Comparison of ENCODE assay signal across 31 cellular contexts in the genomic region with DNA sequence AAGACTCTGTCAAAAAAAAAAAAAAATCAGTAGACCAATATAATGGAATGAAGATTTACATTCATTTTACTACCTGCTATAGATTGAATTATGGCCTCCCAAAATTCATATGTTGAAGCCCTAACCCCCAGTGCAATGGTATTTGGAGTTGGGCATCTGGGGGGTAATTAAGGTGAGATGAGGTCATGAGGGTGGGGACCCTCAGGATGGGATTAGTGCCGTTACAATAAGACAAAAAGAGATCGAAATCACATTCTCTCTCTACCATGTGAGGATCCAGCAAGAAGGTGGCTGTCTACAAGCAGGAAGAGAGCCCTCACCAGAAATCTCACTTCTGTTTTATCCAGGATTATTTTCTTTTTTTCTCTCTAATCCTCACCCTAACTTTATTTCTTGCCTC.
DNase-seq lines count a peak whose midpoint lies in the region; ATAC-seq, FAIRE-seq and TF ChIP-seq lines count a peak whose summit lies in the region.
"Had no signal": no experiment of that assay in that cellular context is flagged by ENCODE, and none has a peak within 500 bp of the region (broad histone marks: within the 10 kb centered on the region; RNA-seq: fewer than 3 reads in every experiment).

No MANE protein-coding gene starts in this region.

- H3K36me3 ChIP-seq in HepG2 (replicated peaks in 1 of 2; ENCODE audit: control insufficient read depth in 1 of 2, insufficient read depth in 2 of 2, low read length in 2 of 2) (no peaks in the 10 kb centered on the region), right lobe of liver (no peaks in the 10 kb centered on the region)
- H3K36me3 ChIP-seq: BE2C; BLaER1; BLaER1 treated with 17β-estradiol and CSF1 and Interleukin-3, amounts not matched to agents 10 nM and 100 nM had no signal

- ATAC-seq in HepG2 (no peak), right lobe of liver (no peak)
- ATAC-seq: A549; CD8-positive, alpha-beta T cell had no signal

- no peaks in the 10 kb centered on the region for H3K27me3 ChIP-seq in HepG2 (ENCODE audit: control insufficient read depth in 1 of 2, insufficient read depth in 2 of 2, low read length in 2 of 2)
- no peaks in the 10 kb centered on the region for H3K27me3 ChIP-seq in right lobe of liver
- H3K27me3 ChIP-seq: BE2C; BLaER1; BLaER1 treated with 17β-estradiol and CSF1 and Interleukin-3, amounts not matched to agents 10 nM and 100 nM had no signal

- POLR2A ChIA-PET in HepG2 (lab: Yijun Ruan, JAX) = no interaction called here

- TF ChIP-seq EP300 in HepG2 (IDR thresholded peaks at IDR 0.05; ENCODE audit: low read depth in 2 of 2, low read length in 2 of 2) (no peak), HepG2 (CRISPR knock-in tag; IDR thresholded peaks at IDR 0.05; ENCODE audit: borderline replicate concordance) (no peak)

- H3K27ac ChIP-seq in HepG2 (ENCODE audit: extremely low read length, insufficient read depth, low read length) (no peak overlapping the region), right lobe of liver (peak overlapping the region in 2 of 3 donors; percentile 46 to 59), substantia nigra (ENCODE audit: low read depth, low read length, poor library complexity, severe bottlenecking) (no peak overlapping the region)
- H3K27ac ChIP-seq: 22Rv1; A549; BLaER1; BLaER1 treated with 17β-estradiol and CSF1 and Interleukin-3, amounts not matched to agents 10 nM and 100 nM; C4-2B had no signal

- no peak for FAIRE-seq in HepG2 (lab: Jason Lieb, UNC)
- FAIRE-seq: A204.1, A549, D721Med had no signal

- H3K4me3 ChIP-seq in HepG2 (replicated peaks in 1 of 3; ENCODE audit: insufficient read depth in 1 of 3, low read depth in 2 of 3, low read length in 3 of 3) = no peak overlapping the region
- no peak overlapping the region for H3K4me3 ChIP-seq in right lobe of liver
- H3K4me3 ChIP-seq: A549; BLaER1; BLaER1 treated with 17β-estradiol and CSF1 and Interleukin-3, amounts not matched to agents 10 nM and 100 nM had no signal

- DNase-seq in HepG2 (ENCODE audit: low spot score) (no peak), right lobe of liver (no peak), substantia nigra (lab: John Stamatoyannopoulos, UW) (no peak)
- no peak for DNase-seq in stimulated activated CD4-positive, alpha-beta T cell treated with anti-CD3 and anti-CD28 coated beads, Interleukin-15, amount 100 ng/mL, for 24 hours
- DNase-seq: 8988T; ACHN; AML-193; BE2C; C1 segment of cervical spinal cord; Caco-2; Calu3; CD4-positive, alpha-beta memory T cell; CD4-positive, alpha-beta T cell; CD4-positive, CD25-positive, alpha-beta regulatory T cell; CD8-positive, alpha-beta memory T cell; CD8-positive, alpha-beta T cell; COR-L47; DMS 273 treated with DMSO at 0.1 percent for 48 hours; DMS153; DMS53; DMS79; DMS79 treated with DMSO at 0.1 percent for 48 hours; DND-41; EL had no signal

- TF ChIP-seq POLR2A in HepG2 (IDR thresholded peaks at IDR 0.05; ENCODE audit: insufficient read depth in 1 of 2, low read depth in 2 of 2, low read length in 2 of 2) (no peak), right lobe of liver (IDR thresholded peaks at IDR 0.05) (no peak)

- H3K4me1 ChIP-seq in HepG2 (ENCODE audit: insufficient read depth, low read length) (peaks cover 29% of the 10 kb centered on the region), right lobe of liver (peaks cover 0 to 26% (median 8%) of the 10 kb centered on the region in 4 donors)
- H3K4me1 ChIP-seq: BE2C; BLaER1; BLaER1 treated with 17β-estradiol and CSF1 and Interleukin-3, amounts not matched to agents 10 nM and 100 nM had no signal

- H3K9me3 ChIP-seq in HepG2 (ENCODE audit: low read length) (no peaks in the 10 kb centered on the region), right lobe of liver (no peaks in the 10 kb centered on the region)
- H3K9me3 ChIP-seq: A549, BE2C, BLaER1, Caco-2 had no signal

- TF ChIP-seq CTCF in HepG2 (CRISPR knock-in tag; IDR thresholded peaks at IDR 0.05) = no peak
- TF ChIP-seq CTCF in right lobe of liver (IDR thresholded peaks at IDR 0.05) = no peak

- CTCF ChIA-PET in HepG2 (lab: Yijun Ruan, JAX; ENCODE audit: low intra/inter-chr PET ratio, low total read pairs) = no interaction called here

- H3K79me2 ChIP-seq in HepG2 (ENCODE audit: insufficient read depth, low read length) = no peaks in the 10 kb centered on the region

- H3K9ac ChIP-seq in HepG2 (ENCODE audit: insufficient read depth, low read depth, low read length) = no peak overlapping the region
- H3K9ac ChIP-seq: BLaER1; BLaER1 treated with 17β-estradiol and CSF1 and Interleukin-3, amounts not matched to agents 10 nM and 100 nM had no signal

- BruUV-seq in HepG2 (replicated peaks; lab: Mats Ljungman, UMichigan) = no TSS peak

- TF ChIP-seq RAD21 in HepG2 (CRISPR knock-in tag; IDR thresholded peaks at IDR 0.05) = no peak

- WGBS in HepG2 (ENCODE audit: low lambda C conversion rate) = 89% methylated on average over 2 of the region's 2 CpGs
- 78% methylated on average over 2 of the region's 2 CpGs for WGBS in right lobe of liver (ENCODE audit: insufficient coverage, low coverage, low lambda C conversion rate, missing lambda C conversion rate)

- in situ Hi-C loops in HepG2 (cut with HindIII; ENCODE audit: extremely low pct_ligation_motif_present, low pct_unique_long_range_greater_than_20kb) = no loop called here

- H4K20me1 ChIP-seq in HepG2 (ENCODE audit: insufficient read depth, low read length) = no peaks in the 10 kb centered on the region
- H4K20me1 ChIP-seq: BLaER1; BLaER1 treated with 17β-estradiol and CSF1 and Interleukin-3, amounts not matched to agents 10 nM and 100 nM had no signal

- no peak overlapping the region for H3K4me2 ChIP-seq in HepG2 (ENCODE audit: low read depth, low read length)
- H3K4me2 ChIP-seq: A549; BLaER1; BLaER1 treated with 17β-estradiol and CSF1 and Interleukin-3, amounts not matched to agents 10 nM and 100 nM had no signal

- H2AFZ ChIP-seq in HepG2 (ENCODE audit: low read length) = no peak overlapping the region

- intact Hi-C loops in HepG2 (cut with micrococcal nuclease; ENCODE audit: unreplicated experiment) (no loop called here), right lobe of liver (cut with DNase I) (no loop called here)

TF ChIP-seq in HepG2, 621 proteins besides CTCF, POLR2A, EP300 and RAD21:
- TF ChIP-seq, protein P1, sequence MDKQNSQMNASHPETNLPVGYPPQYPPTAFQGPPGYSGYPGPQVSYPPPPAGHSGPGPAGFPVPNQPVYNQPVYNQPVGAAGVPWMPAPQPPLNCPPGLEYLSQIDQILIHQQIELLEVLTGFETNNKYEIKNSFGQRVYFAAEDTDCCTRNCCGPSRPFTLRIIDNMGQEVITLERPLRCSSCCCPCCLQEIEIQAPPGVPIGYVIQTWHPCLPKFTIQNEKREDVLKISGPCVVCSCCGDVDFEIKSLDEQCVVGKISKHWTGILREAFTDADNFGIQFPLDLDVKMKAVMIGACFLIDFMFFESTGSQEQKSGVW (CRISPR knock-in tag; IDR thresholded peaks at IDR 0.05; ENCODE audit: borderline replicate concordance) = no peak
- TF ChIP-seq ZNF264 (CRISPR knock-in tag; IDR thresholded peaks at IDR 0.05) = peak; percentile 90
TF ChIP-seq in HepG2: peak in this region for 1.

Comparison
In these comparisons a context has a peak if more than half of its experiments do, and no peak if none do; other contexts are left out.
1. H3K27ac ChIP-seq: peak in right lobe of liver (2 of 3); none in HepG2 (single experiment) and substantia nigra (single experiment).